Comparison of ENCODE assay signal across 15 cellular contexts in genomic region chr2:13651684-13652131, GRCh38.
DNase-seq lines count a peak whose midpoint lies in the region; ATAC-seq, FAIRE-seq and TF ChIP-seq lines count a peak whose summit lies in the region.
"Had no signal": no experiment of that assay in that cellular context is flagged by ENCODE, and none has a peak within 500 bp of the region (broad histone marks: within the 10 kb centered on the region; RNA-seq: fewer than 3 reads in every experiment).

No MANE protein-coding gene starts in this region.

- RAD21 ChIA-PET in GM12878 (lab: Charles Lee; ENCODE audit: unreplicated experiment) = no interaction called here

- in situ Hi-C loops in GM12878 (cut with MboI) = no loop called here

- no peak overlapping the region for H3K9ac ChIP-seq in GM12878 (ENCODE audit: control insufficient read depth, insufficient read depth, low read length)

- no TSS peak for BruUV-seq in GM12878 (replicated peaks; lab: Mats Ljungman, UMichigan)

- CTCF ChIA-PET in GM12878 (lab: Yijun Ruan, JAX) = interaction anchor here (0.8 kb wide), 1 partner anchor 11 kb away, joined by 3 read pairs; no protein-coding TSS in a partner anchor

- TF ChIP-seq POLR2A in GM12878 (IDR thresholded peaks at IDR 0.05; ENCODE audit: low read depth, low read length) = no peak

- H3K4me2 ChIP-seq in GM12878 (ENCODE audit: control insufficient read depth, insufficient read depth) = no peak overlapping the region

- SMC1A ChIA-PET in GM12878 (lab: Charles Lee; ENCODE audit: uncharacterized antibody, unreplicated experiment) = interaction anchor here (0.7 to 1.3 kb wide), 9 partner anchors 11 to 143 kb away, joined by 3 to 5 read pairs (median 3); no protein-coding TSS in a partner anchor

- H3K27ac ChIP-seq in GM12878 (ENCODE audit: control insufficient read depth, insufficient read depth) (no peak overlapping the region), pancreas (no peak overlapping the region)

- no peaks in the 10 kb centered on the region for H4K20me1 ChIP-seq in GM12878 (ENCODE audit: control insufficient read depth, insufficient read depth)

- TF ChIP-seq CTCF in GM12878 (IDR thresholded peaks at IDR 0.05 in 2 of 3, conservative IDR thresholded peaks at IDR 0.05 in 1 of 3; ENCODE audit: control insufficient read depth in 2 of 3, extremely low read depth in 1 of 3, insufficient read depth in 1 of 3, low read depth in 3 of 3, low read length in 3 of 3) = no peak
- TF ChIP-seq CTCF in pancreas (IDR thresholded peaks at IDR 0.05) = no peak

- no peak for TF ChIP-seq RAD21 in GM12878 (IDR thresholded peaks at IDR 0.05; ENCODE audit: insufficient read depth, low read depth, low read length)

- intact Hi-C loops in GM12878 (cut with micrococcal nuclease; ENCODE audit: unreplicated experiment) (no loop called here), pancreas (cut with DNase I) (no loop called here)

- no peak overlapping the region for H3K4me3 ChIP-seq in GM12878
- H3K4me3 ChIP-seq in pancreas = no peak overlapping the region

- DNase-seq in GM19239 (ENCODE audit: insufficient read length, low spot score) (no peak), GM12878 (ENCODE audit: low read depth, low spot score) (peak; percentile 49), mucosa of gallbladder (ENCODE audit: low spot score) (no peak), HK-2 (ENCODE audit: unreplicated experiment) (no peak), pancreas (no peak)
- DNase-seq: activated CD4-positive, alpha-beta T cell treated with anti-CD3 and anti-CD28 coated beads for 4 hours; activated T-cell treated with anti-CD3 and anti-CD28 coated beads, Interleukin-2, amount 50 U/mL, for 48 hours; islet precursor cell; midbrain; NCI-H1694 treated with DMSO at 0.1 percent for 48 hours; NCI-H526 treated with DMSO at 0.1 percent for 48 hours; occipital lobe; RPMI8226 had no signal

- H3K27me3 ChIP-seq in GM12878 (replicated peaks in 1 of 2; ENCODE audit: control insufficient read depth in 2 of 2, insufficient read depth in 2 of 2, low read length in 1 of 2) (no peaks in the 10 kb centered on the region), pancreas (no peaks in the 10 kb centered on the region)

- FAIRE-seq in GM19239 (lab: Jason Lieb, UNC) (peak; percentile 14), GM12878 (lab: Jason Lieb, UNC) (peak; percentile 38), pancreas (lab: Jason Lieb, UNC) (no peak)

- POLR2A ChIA-PET in GM12878 (lab: Charles Lee) = no interaction called here

- TF ChIP-seq EP300 in GM12878 (IDR thresholded peaks at IDR 0.05; ENCODE audit: borderline replicate concordance in 1 of 2, control insufficient read depth in 1 of 2, low read depth in 2 of 2, low read length in 2 of 2) = peak; percentile 47 to 67; a peak in 1 of 4 replicates

- H3K36me3 ChIP-seq in GM12878 (ENCODE audit: control insufficient read depth in 2 of 2, insufficient read depth in 2 of 2, low read length in 1 of 2) (no peaks in the 10 kb centered on the region), pancreas (no peaks in the 10 kb centered on the region)

- H3K79me2 ChIP-seq in GM12878 (ENCODE audit: control insufficient read depth, insufficient read depth, low read length) = no peaks in the 10 kb centered on the region

- H3K9me3 ChIP-seq in GM12878 (replicated peaks; ENCODE audit: control insufficient read depth, insufficient read depth, low read length) (peaks cover 16% of the 10 kb centered on the region), pancreas (no peaks in the 10 kb centered on the region)

- ATAC-seq in GM21786 (IDR thresholded peaks at IDR 0.05; ENCODE audit: unreplicated experiment) (peak; percentile 69), HG03159 (IDR thresholded peaks at IDR 0.05; ENCODE audit: unreplicated experiment) (peak; percentile 72), GM12878 (peak; percentile 88), pancreas (no peak)

- no peak overlapping the region for H2AFZ ChIP-seq in GM12878 (ENCODE audit: control insufficient read depth, low read depth, low read length)

- H3K4me1 ChIP-seq in GM12878 (ENCODE audit: control insufficient read depth, insufficient read depth, low read length) (peaks cover 5% of the 10 kb centered on the region; the same call in 1 of the 2 replicates), pancreas (no peaks in the 10 kb centered on the region)

TF ChIP-seq in GM12878, 131 proteins besides CTCF, POLR2A, EP300 and RAD21 (continues in another document):
- TF ChIP-seq RBBP5 (conservative IDR thresholded peaks at IDR 0.05) (no peak), SKIL (IDR thresholded peaks at IDR 0.05; ENCODE audit: low read depth, poor library complexity, severe bottlenecking) (peak; percentile 88), BCL11A (IDR thresholded peaks at IDR 0.05; ENCODE audit: low read depth, low read length) (0 out of 2 replicates have a peak, but pooled peaks have one; percentile 5), ZNF217 (IDR thresholded peaks at IDR 0.05) (0 out of 2 replicates have a peak, but pooled peaks have one; percentile 56), RUNX3 (IDR thresholded peaks at IDR 0.05; ENCODE audit: low read length) (peak; percentile 9; the same call in 1 of the 2 replicates), SPI1 (IDR thresholded peaks at IDR 0.05; ENCODE audit: borderline replicate concordance, insufficient read depth, low read depth, low read length) (no peak), ATF2 (IDR thresholded peaks at IDR 0.05; ENCODE audit: low read length) (peak; percentile 31; the same call in 1 of the 2 replicates), PKNOX1 (IDR thresholded peaks at IDR 0.05) (peak; percentile 78; the same call in 1 of the 2 replicates), NBN (IDR thresholded peaks at IDR 0.05) (0 out of 2 replicates have a peak, but pooled peaks have one; percentile 29), MTA2 (IDR thresholded peaks at IDR 0.05; ENCODE audit: low read depth) (peak; percentile 84), ZNF24 (IDR thresholded peaks at IDR 0.05) (0 out of 2 replicates have a peak, but pooled peaks have one; percentile 49), RELB (IDR thresholded peaks at IDR 0.05; ENCODE audit: low read depth) (peak; percentile 39; the same call in 1 of the 2 replicates), IKZF2 (IDR thresholded peaks at IDR 0.05) (peak; percentile 67 to 74; a peak in 3 of 4 replicates)

Comparison
In these comparisons a context has a peak if more than half of its experiments do, and no peak if none do; other contexts are left out.
1. ATAC-seq: peak in GM21786 (single experiment), HG03159 (single experiment) and GM12878 (single experiment); none in pancreas (0 of 4).